Comparison of ENCODE assay signal across 7 cellular contexts in genomic region chr2:70088508-70089219, GRCh38. TPM values are rescaled to one million over a fixed set of nuclear protein-coding genes. Genes with fewer than 3 reads are reported as not detected.
DNase-seq lines count a peak whose midpoint lies in the region; ATAC-seq and TF ChIP-seq lines count a peak whose summit lies in the region.

No MANE protein-coding gene starts in this region.

- H3K4me3 ChIP-seq in GM23338 (peak overlapping the region; percentile 85), dorsolateral prefrontal cortex (peak overlapping the region; percentile 61 to 99 (median 92)), neuron (ENCODE audit: low read length) (peak overlapping the region; percentile 99)

- H3F3A ChIP-seq in GM23338 (replicated peaks; ENCODE audit: low read depth): peaks cover 39% of the 10 kb centered on the region

- intact Hi-C loops in dorsolateral prefrontal cortex (cut with DNase I): loop anchor here (2.0 to 5.0 kb wide), 3 partner anchors 34 to 214 kb away; partner anchors contain the start of gene FAM136A (in 1 of the 2)

- H3K4me2 ChIP-seq in GM23338: peak overlapping the region; percentile 93

- H3K27me3 ChIP-seq in GM23338 (ENCODE audit: insufficient read depth) (no peaks in the 10 kb centered on the region), dorsolateral prefrontal cortex (no peaks in the 10 kb centered on the region), neuron (ENCODE audit: insufficient read depth, low read length) (no peaks in the 10 kb centered on the region)

- H3K79me2 ChIP-seq in GM23338 (replicated peaks; ENCODE audit: insufficient read depth): peaks cover 22% of the 10 kb centered on the region

- H2AFZ ChIP-seq in GM23338 (no peak overlapping the region), neuron (ENCODE audit: low read depth, low read length) (no peak overlapping the region)

- peaks cover 35% of the 10 kb centered on the region for H3K36me3 Mint-ChIP-seq in GM23338 (ENCODE audit: low read depth)

- peak overlapping the region; percentile 100 for H3K27ac Mint-ChIP-seq in GM23338

- H3K27ac ChIP-seq in GM23338 (ENCODE audit: low read depth) (peak overlapping the region; percentile 100), dorsolateral prefrontal cortex (peak overlapping the region; percentile 92 to 100 (median 100))

- peaks cover 44% of the 10 kb centered on the region for H3K27me3 Mint-ChIP-seq in GM23338 (ENCODE audit: insufficient read depth, low read depth, poor library complexity)

- DNase-seq in GM23338 (ENCODE audit: low spot score): no peak
- peak; percentile 59 for DNase-seq in NCI-H82 treated with DMSO at 0.1 percent for 48 hours (lab: John Stamatoyannopoulos, UW; ENCODE audit: unreplicated experiment)
- no peak for DNase-seq in dorsolateral prefrontal cortex
- DNase-seq in activated CD8-positive, alpha-beta memory T cell treated with anti-CD3 and anti-CD28 coated beads, Interleukin-2, amount 50 U/mL, for 4 hours: no peak

- TF ChIP-seq CTCF in GM23338 (conservative IDR thresholded peaks at IDR 0.05; ENCODE audit: low read depth in 2 of 2) (no peak), dorsolateral prefrontal cortex (IDR thresholded peaks at IDR 0.05 in 54 of 56, conservative IDR thresholded peaks at IDR 0.05 in 2 of 56; ENCODE audit: low read depth in 1 of 56, partially characterized antibody in 56 of 56) (no peak)

- peaks cover 11% of the 10 kb centered on the region for H3K9me3 Mint-ChIP-seq in GM23338

- H3K36me3 ChIP-seq in GM23338 (ENCODE audit: insufficient read depth) (peaks cover 7% of the 10 kb centered on the region; the same call in 1 of the 2 replicates), neuron (ENCODE audit: insufficient read depth, low read length) (peaks cover 24% of the 10 kb centered on the region)

- H3K4me1 Mint-ChIP-seq in GM23338: peaks cover 32% of the 10 kb centered on the region

- 0 out of 2 replicates have a peak, but pooled peaks cover 5% of the 10 kb centered on the region for H4K20me1 ChIP-seq in GM23338 (replicated peaks; ENCODE audit: insufficient read depth)

- ATAC-seq in GM23338 (no peak), GM19467 (IDR thresholded peaks at IDR 0.05; ENCODE audit: unreplicated experiment) (no peak), GM21367 (IDR thresholded peaks at IDR 0.05; ENCODE audit: unreplicated experiment) (no peak)

- H3K4me3 Mint-ChIP-seq in GM23338: peak overlapping the region; percentile 97

- no peaks in the 10 kb centered on the region for H3K9me3 ChIP-seq in neuron (ENCODE audit: low read length)

- H3K9me2 ChIP-seq in GM23338 (ENCODE audit: insufficient read depth): no peaks in the 10 kb centered on the region

- peaks cover 19% of the 10 kb centered on the region for H3K4me1 ChIP-seq in GM23338 (ENCODE audit: insufficient read depth)
- H3K4me1 ChIP-seq in neuron (ENCODE audit: insufficient read depth, low read length): peaks cover 36% of the 10 kb centered on the region

TF ChIP-seq in GM23338, 12 proteins besides CTCF, POLR2A, EP300 and RAD21 (continues in another document):
- TF ChIP-seq ETS1 (IDR thresholded peaks at IDR 0.05) (no peak), CREB1 (CRISPR knock-in tag; IDR thresholded peaks at IDR 0.05; ENCODE audit: low read depth) (no peak), STAT1 (IDR thresholded peaks at IDR 0.05; ENCODE audit: unreplicated experiment) (no peak), REST (IDR thresholded peaks at IDR 0.05; ENCODE audit: unreplicated experiment) (no peak), POLR2AphosphoS5 (IDR thresholded peaks at IDR 0.05; ENCODE audit: low read depth) (no peak), EZH2phosphoT487 (IDR thresholded peaks at IDR 0.05; ENCODE audit: unreplicated experiment) (no peak), EZH2 (IDR thresholded peaks at IDR 0.05; ENCODE audit: low read depth, unreplicated experiment) (no peak), NANOG (IDR thresholded peaks at IDR 0.05; ENCODE audit: borderline replicate concordance) (no peak), JUNB (IDR thresholded peaks at IDR 0.05; ENCODE audit: unreplicated experiment) (no peak), ZNF331 (CRISPR knock-in tag; IDR thresholded peaks at IDR 0.05; ENCODE audit: low read depth) (no peak)

RNA-seq across cellular contexts. Expression of gene PCBP1, which starts 1.4 kb away (rescaled TPM):
- total RNA-seq in GM23338 (2014; rRNA removed; shearing (Covaris generic)): 212 and 254 TPM in 2 replicates
- polyA plus RNA-seq in GM23338 (2016; fragmentation: Nextera tagmentation; extraction: Ambion mirVana): 393 and 400 TPM in 2 replicates
- 100 to 1,000 TPM; 118 to 237 (median 174) TPM for total RNA-seq in dorsolateral prefrontal cortex
